10 cellular contexts compared by ENCODE assay signal in genomic region chr9:135502168-135502872, GRCh38. TPM values are rescaled to one million over a fixed set of nuclear protein-coding genes. Genes with fewer than 3 reads are reported as not detected.
DNase-seq lines count a peak whose midpoint lies in the region; ATAC-seq, FAIRE-seq and TF ChIP-seq lines count a peak whose summit lies in the region.
"Had no signal": no experiment of that assay in that cellular context is flagged by ENCODE, and none has a peak within 500 bp of the region (broad histone marks: within the 10 kb centered on the region; RNA-seq: fewer than 3 reads in every experiment).

No MANE protein-coding gene starts in this region.

- POLR2A ChIA-PET in endothelial cell of umbilical vein (lab: Charles Lee): no interaction called here

- no peak overlapping the region for H2BK5ac ChIP-seq in H9 (ENCODE audit: insufficient read length, low read length)

- H3K36me3 ChIP-seq in RWPE2 (ENCODE audit: low read depth) (peaks cover 31% of the 10 kb centered on the region), endothelial cell of umbilical vein (ENCODE audit: control insufficient read depth in 2 of 2, extremely low read depth in 1 of 2, insufficient read depth in 2 of 2, low read length in 2 of 2) (peaks cover 2 to 28% of the 10 kb centered on the region in 2 experiments)

- H3K4me1 ChIP-seq in H9 (ENCODE audit: insufficient read depth, low read length): no peaks in the 10 kb centered on the region; the same call in 1 of the 2 replicates
- H3K4me1 ChIP-seq in RWPE2 (ENCODE audit: insufficient read depth, poor library complexity, severe bottlenecking): no peaks in the 10 kb centered on the region
- peaks cover 14% of the 10 kb centered on the region for H3K4me1 ChIP-seq in endothelial cell of umbilical vein (ENCODE audit: control insufficient read depth, extremely low read depth, insufficient read depth, low read length)

- CTCF ChIA-PET in endothelial cell of umbilical vein (lab: Charles Lee): no interaction called here

- H3K9me3 Mint-ChIP-seq in H9 (no peaks in the 10 kb centered on the region; a peak in 1 of 5 replicates), progenitor cell of endocrine pancreas (ENCODE audit: low read depth) (no peaks in the 10 kb centered on the region)

- H2BK12ac ChIP-seq in H9 (ENCODE audit: insufficient read length, low read depth, low read length): no peak overlapping the region

- TF ChIP-seq POLR2A in endothelial cell of umbilical vein (IDR thresholded peaks at IDR 0.05; ENCODE audit: low read depth, low read length): no peak

- no peak for ATAC-seq in RWPE2 (ENCODE audit: low read depth)
- ATAC-seq in GM19324 (IDR thresholded peaks at IDR 0.05; ENCODE audit: low FRiP score, unreplicated experiment): no peak
- ATAC-seq: sciatic nerve had no signal

- H3K9ac ChIP-seq in H9 (ENCODE audit: extremely low read depth, insufficient read length, low read length) (no peak overlapping the region), endothelial cell of umbilical vein (replicated peaks; ENCODE audit: extremely low read depth, insufficient read depth, low read length) (no peak overlapping the region)

- no peak overlapping the region for H4K91ac ChIP-seq in H9 (ENCODE audit: insufficient read length, low read depth, low read length)

- H3K23me2 ChIP-seq in H9 (ENCODE audit: insufficient read length, low read depth, low read length, poor library complexity, severe bottlenecking): peaks cover 16% of the 10 kb centered on the region

- no peak overlapping the region for H3K27ac ChIP-seq in H9 (ENCODE audit: insufficient read length, low read depth, low read length)
- H3K27ac ChIP-seq in RWPE2 (ENCODE audit: poor library complexity, severe bottlenecking): no peak overlapping the region
- no peak overlapping the region for H3K27ac ChIP-seq in endothelial cell of umbilical vein (ENCODE audit: insufficient read depth, low read depth, low read length)

- WGBS in H9 (ENCODE audit: extremely low coverage, insufficient read length, low lambda C conversion rate): no CpG with 5 or more reads among the region's 15 CpGs

- H3K4ac ChIP-seq in H9 (ENCODE audit: low read depth, low read length): no peak overlapping the region

- H3K9me3 ChIP-seq in H9 (ENCODE audit: control insufficient read depth, low read depth, low read length) (no peaks in the 10 kb centered on the region), RWPE2 (ENCODE audit: severe bottlenecking) (no peaks in the 10 kb centered on the region), endothelial cell of umbilical vein (replicated peaks; ENCODE audit: control insufficient read depth, insufficient read depth, low read length) (no peaks in the 10 kb centered on the region)

- H3K27me3 ChIP-seq in H9 (ENCODE audit: insufficient read depth, low read length): no peaks in the 10 kb centered on the region
- H3K27me3 ChIP-seq in RWPE2 (ENCODE audit: insufficient read depth, poor library complexity, severe bottlenecking): no peaks in the 10 kb centered on the region
- H3K27me3 ChIP-seq in endothelial cell of umbilical vein (ENCODE audit: control insufficient read depth in 2 of 2, insufficient read depth in 2 of 2, low read length in 2 of 2): no peaks in the 10 kb centered on the region

- H3K36me3 Mint-ChIP-seq in H9 (ENCODE audit: insufficient read depth in 1 of 3, low read depth in 3 of 3) (peaks cover 18 to 39% (median 38%) of the 10 kb centered on the region in 3 experiments; a peak in 6 of 7 replicates), progenitor cell of endocrine pancreas (ENCODE audit: insufficient read depth) (peaks cover 2% of the 10 kb centered on the region)

- no peak for FAIRE-seq in endothelial cell of umbilical vein (lab: Jason Lieb, UNC)

- no peak overlapping the region for H3K14ac ChIP-seq in H9 (ENCODE audit: insufficient read depth, low read length)

- H2AFZ ChIP-seq in H9 (ENCODE audit: low read length): no peak overlapping the region
- H2AFZ ChIP-seq in endothelial cell of umbilical vein (ENCODE audit: low read depth, low read length): no peak overlapping the region

- intact Hi-C loops in endothelial cell of umbilical vein (cut with micrococcal nuclease): loop anchor here (5.0 kb wide), 1 partner anchor 100 kb away; no protein-coding TSS in a partner anchor

- no peak overlapping the region for H3K56ac ChIP-seq in H9 (ENCODE audit: insufficient read length, low read depth, low read length)

- no peak overlapping the region for H4K8ac ChIP-seq in H9 (replicated peaks; ENCODE audit: insufficient read length, low read depth, low read length)

- H3K4me3 Mint-ChIP-seq in H9 (peak overlapping the region; percentile 91 to 92), progenitor cell of endocrine pancreas (ENCODE audit: low read depth) (peak overlapping the region; percentile 91)

- H2BK20ac ChIP-seq in H9 (ENCODE audit: low read depth, low read length, poor library complexity, severe bottlenecking): no peak overlapping the region

- H4K5ac ChIP-seq in H9 (ENCODE audit: insufficient read length, low read depth, low read length): no peak overlapping the region

- H3K4me1 Mint-ChIP-seq in H9 (peaks cover 7 to 14% of the 10 kb centered on the region in 2 experiments), progenitor cell of endocrine pancreas (ENCODE audit: low read depth) (peaks cover 12% of the 10 kb centered on the region)

- peak overlapping the region; percentile 72 for H3K4me2 ChIP-seq in H9 (ENCODE audit: insufficient read depth, insufficient read length, low read length)
- H3K4me2 ChIP-seq in endothelial cell of umbilical vein (ENCODE audit: insufficient read depth, low read length): peak overlapping the region; percentile 92

- no peak overlapping the region for H2BK15ac ChIP-seq in H9 (ENCODE audit: low read depth, low read length)

- H3K79me1 ChIP-seq in H9 (ENCODE audit: insufficient read depth, low read depth, low read length, poor library complexity, severe bottlenecking): no peaks in the 10 kb centered on the region

- TF ChIP-seq CTCF in H9 (conservative IDR thresholded peaks at IDR 0.05): no peak
- TF ChIP-seq CTCF in RWPE2 (IDR thresholded peaks at IDR 0.05; ENCODE audit: poor library complexity, severe bottlenecking): no peak
- TF ChIP-seq CTCF in endothelial cell of umbilical vein (IDR thresholded peaks at IDR 0.05; ENCODE audit: extremely low read depth in 1 of 2, insufficient read depth in 1 of 2, low read depth in 1 of 2, low read length in 2 of 2): no peak
- TF ChIP-seq CTCF in progenitor cell of endocrine pancreas (IDR thresholded peaks at IDR 0.05; ENCODE audit: unreplicated experiment): no peak

- H3K27ac Mint-ChIP-seq in H9 (peak overlapping the region in 1 of 3 experiments; percentile 31; a peak in 1 of 7 replicates), progenitor cell of endocrine pancreas (no peak overlapping the region)

- no peaks in the 10 kb centered on the region for H3K9me1 ChIP-seq in endothelial cell of umbilical vein (replicated peaks; ENCODE audit: control insufficient read depth, extremely low read depth, insufficient read depth, low read length)

- no peak for DNase-seq in H9
- peak; percentile 47 for DNase-seq in RWPE2 (ENCODE audit: low spot score)
- no peak for DNase-seq in endothelial cell of umbilical vein (ENCODE audit: low read depth, low spot score)
- no peak for DNase-seq in progenitor cell of endocrine pancreas (ENCODE audit: low spot score, unreplicated experiment)
- DNase-seq in SHP77 (lab: John Stamatoyannopoulos, UW): no peak
- no peak for DNase-seq in inferior parietal cortex (ENCODE audit: extremely low spot score)
- DNase-seq in NCI-H1092 (lab: John Stamatoyannopoulos, UW): no peak
- DNase-seq: stimulated activated naive CD4-positive, alpha-beta T cell treated with Interleukin-2 at 50 U/mL for 16 hours had no signal

- H2BK120ac ChIP-seq in H9 (ENCODE audit: low read depth, low read length, poor library complexity, severe bottlenecking): no peak overlapping the region

- no peak overlapping the region for H3K23ac ChIP-seq in H9 (ENCODE audit: insufficient read length, low read depth, low read length)

- H3K18ac ChIP-seq in H9 (ENCODE audit: insufficient read length, low read depth, low read length): no peak overlapping the region

- no TSS peak for BruUV-seq in endothelial cell of umbilical vein (replicated peaks; lab: Mats Ljungman, UMichigan)

- dilution Hi-C loops in endothelial cell of umbilical vein (cut with MboI; ENCODE audit: extremely low pct_ligation_motif_present, low sequenced_read_pairs): no loop called here

- no peak overlapping the region for H3T11ph ChIP-seq in H9 (ENCODE audit: low read length)

- H3K79me2 ChIP-seq in H9 (ENCODE audit: insufficient read depth, low read length) (no peaks in the 10 kb centered on the region), endothelial cell of umbilical vein (ENCODE audit: control insufficient read depth, insufficient read depth, low read length) (peaks cover 21% of the 10 kb centered on the region)

- no peak overlapping the region for H3K4me3 ChIP-seq in RWPE2 (ENCODE audit: severe bottlenecking)
- H3K4me3 ChIP-seq in endothelial cell of umbilical vein (replicated peaks in 1 of 3; ENCODE audit: insufficient read depth in 1 of 3, low read depth in 1 of 3, low read length in 3 of 3): no peak overlapping the region

- H3K27me3 Mint-ChIP-seq in H9 (ENCODE audit: low read depth): peaks cover 10% of the 10 kb centered on the region
- H3K27me3 Mint-ChIP-seq in progenitor cell of endocrine pancreas: no peaks in the 10 kb centered on the region

- no peak overlapping the region for H2AK5ac ChIP-seq in H9 (ENCODE audit: insufficient read length, low read length)

- H4K20me1 ChIP-seq in H9 (ENCODE audit: control insufficient read depth, insufficient read depth, insufficient read length): no peaks in the 10 kb centered on the region
- H4K20me1 ChIP-seq in endothelial cell of umbilical vein (replicated peaks; ENCODE audit: control insufficient read depth, extremely low read depth, insufficient read depth, low read length): no peaks in the 10 kb centered on the region

RNA-seq across cellular contexts. Expression of gene MRPS2, which starts 1.8 kb away (rescaled TPM):
- total RNA-seq in H9 (2021): 81.0 and 84.2 TPM in 2 replicates
- 48.0 and 50.8 TPM in 2 replicates for total RNA-seq in endothelial cell of umbilical vein
- polyA plus RNA-seq in endothelial cell of umbilical vein: 231 and 303 TPM in 2 replicates
- polyA plus RNA-seq in endothelial cell of umbilical vein (2011; cell fraction: cytosol; rRNA removed): 123 and 139 TPM in 2 replicates
- polyA plus RNA-seq in endothelial cell of umbilical vein (2011; cell fraction: nucleus; rRNA removed): 71.2 and 82.2 TPM in 2 replicates
- polyA plus RNA-seq in endothelial cell of umbilical vein (2012): 60.1 and 70.6 TPM in 2 replicates
- 71.6 and 101 TPM in 2 replicates for polyA minus RNA-seq in endothelial cell of umbilical vein
- 211 TPM for polyA minus RNA-seq in endothelial cell of umbilical vein (2011; cell fraction: cytosol; rRNA and poly(A)+ RNA removed)
- 22.9 and 33.2 TPM in 2 replicates for polyA minus RNA-seq in endothelial cell of umbilical vein (2011; cell fraction: nucleus; rRNA and poly(A)+ RNA removed)
- total RNA-seq in progenitor cell of endocrine pancreas: 36.5 and 40.0 TPM in 2 replicates

RNA-seq across cellular contexts. Expression of gene LCN1, which starts 18.9 kb away (rescaled TPM):
- total RNA-seq in H9 (2021): not detected in 2 replicates
- not detected in 2 replicates for total RNA-seq in endothelial cell of umbilical vein
- polyA plus RNA-seq in endothelial cell of umbilical vein: not detected in 2 replicates
- not detected in 2 replicates for polyA plus RNA-seq in endothelial cell of umbilical vein (2011; cell fraction: cytosol; rRNA removed)
- polyA plus RNA-seq in endothelial cell of umbilical vein (2011; cell fraction: nucleus; rRNA removed): not detected in 2 replicates
- polyA plus RNA-seq in endothelial cell of umbilical vein (2012): not detected in 2 replicates
- not detected in 2 replicates for polyA minus RNA-seq in endothelial cell of umbilical vein
- not detected for polyA minus RNA-seq in endothelial cell of umbilical vein (2011; cell fraction: cytosol; rRNA and poly(A)+ RNA removed)
- not detected in 2 replicates for polyA minus RNA-seq in endothelial cell of umbilical vein (2011; cell fraction: nucleus; rRNA and poly(A)+ RNA removed)
- not detected in 2 replicates for total RNA-seq in progenitor cell of endocrine pancreas
- total RNA-seq: sciatic nerve had no signal

RNA-seq across cellular contexts. Expression of gene PPP1R26, which starts 22.7 kb away (rescaled TPM):
- total RNA-seq in H9 (2021): 34.0 and 38.0 TPM in 2 replicates
- total RNA-seq in endothelial cell of umbilical vein: 11.8 and 16.9 TPM in 2 replicates
- polyA plus RNA-seq in endothelial cell of umbilical vein: 5.7 and 5.9 TPM in 2 replicates
- 5.4 and 7.1 TPM in 2 replicates for polyA plus RNA-seq in endothelial cell of umbilical vein (2011; cell fraction: cytosol; rRNA removed)
- polyA plus RNA-seq in endothelial cell of umbilical vein (2011; cell fraction: nucleus; rRNA removed): 10.5 TPM in 2 replicates
- polyA plus RNA-seq in endothelial cell of umbilical vein (2012): 6.2 and 8.1 TPM in 2 replicates
- 4.5 and 6.8 TPM in 2 replicates for polyA minus RNA-seq in endothelial cell of umbilical vein
- 23.5 TPM for polyA minus RNA-seq in endothelial cell of umbilical vein (2011; cell fraction: cytosol; rRNA and poly(A)+ RNA removed)
- polyA minus RNA-seq in endothelial cell of umbilical vein (2011; cell fraction: nucleus; rRNA and poly(A)+ RNA removed): 2.4 and 3.4 TPM in 2 replicates
- total RNA-seq in progenitor cell of endocrine pancreas: 48.3 and 50.2 TPM in 2 replicates

RNA-seq across cellular contexts. Expression of gene OBP2A, which starts 43.6 kb away (rescaled TPM):
- total RNA-seq in H9 (2021) (not detected in 2 replicates), endothelial cell of umbilical vein (not detected in 2 replicates), progenitor cell of endocrine pancreas (not detected in 2 replicates)
- polyA plus RNA-seq in endothelial cell of umbilical vein: not detected in 2 replicates
- polyA plus RNA-seq in endothelial cell of umbilical vein (2011; cell fraction: cytosol; rRNA removed): not detected in 2 replicates
- not detected in 2 replicates for polyA plus RNA-seq in endothelial cell of umbilical vein (2011; cell fraction: nucleus; rRNA removed)
- not detected in 2 replicates for polyA plus RNA-seq in endothelial cell of umbilical vein (2012)
- not detected in 2 replicates for polyA minus RNA-seq in endothelial cell of umbilical vein
- polyA minus RNA-seq in endothelial cell of umbilical vein (2011; cell fraction: cytosol; rRNA and poly(A)+ RNA removed): not detected
- polyA minus RNA-seq in endothelial cell of umbilical vein (2011; cell fraction: nucleus; rRNA and poly(A)+ RNA removed): not detected in 2 replicates
- total RNA-seq: sciatic nerve had no signal

RNA-seq across cellular contexts. Expression of gene PAEP, which starts 59.2 kb away (rescaled TPM):
- total RNA-seq in H9 (2021): not detected in 2 replicates
- total RNA-seq in endothelial cell of umbilical vein: not detected in 2 replicates
- not detected in 2 replicates for polyA plus RNA-seq in endothelial cell of umbilical vein
- polyA plus RNA-seq in endothelial cell of umbilical vein (2011; cell fraction: cytosol; rRNA removed): not detected in 2 replicates
- polyA plus RNA-seq in endothelial cell of umbilical vein (2011; cell fraction: nucleus; rRNA removed): not detected in 2 replicates
- polyA plus RNA-seq in endothelial cell of umbilical vein (2012): not detected in 2 replicates
- not detected in 2 replicates for polyA minus RNA-seq in endothelial cell of umbilical vein
- polyA minus RNA-seq in endothelial cell of umbilical vein (2011; cell fraction: cytosol; rRNA and poly(A)+ RNA removed): not detected
- polyA minus RNA-seq in endothelial cell of umbilical vein (2011; cell fraction: nucleus; rRNA and poly(A)+ RNA removed): not detected in 2 replicates
- not detected in 2 replicates for total RNA-seq in progenitor cell of endocrine pancreas
- total RNA-seq: sciatic nerve had no signal
